ENCODE assay signal across 1 cellular context in genomic region chr16:566475-567361, GRCh38.
TF ChIP-seq lines count a peak whose summit lies in the region.

NHLRC4 (plus strand) TSS chr16:567005; CDS start chr16:568048, 1,043 bp downstream.

TF ChIP-seq in HEK293, 187 proteins besides CTCF, POLR2A, EP300 and RAD21 (continued from another document and continues in another):
- TF ChIP-seq ATF2 (tag by site-specific recombination; IDR thresholded peaks at IDR 0.05; ENCODE audit: low read depth) (no peak), ZNF654 (tag by site-specific recombination; IDR thresholded peaks at IDR 0.05; ENCODE audit: low read depth) (no peak), ZNF133 (tag by site-specific recombination; IDR thresholded peaks at IDR 0.05) (no peak), ZNF792 (tag by site-specific recombination; IDR thresholded peaks at IDR 0.05) (no peak), INSM2 (tag by site-specific recombination; IDR thresholded peaks at IDR 0.05) (no peak), ZNF23 (tag by site-specific recombination; IDR thresholded peaks at IDR 0.05; ENCODE audit: borderline replicate concordance) (no peak), ZNF302 (tag by site-specific recombination; IDR thresholded peaks at IDR 0.05; ENCODE audit: low read depth) (no peak), ZNF324 (tag by site-specific recombination; IDR thresholded peaks at IDR 0.05) (no peak), ZNF514 (tag by site-specific recombination; IDR thresholded peaks at IDR 0.05) (no peak), ZNF621 (tag by site-specific recombination; IDR thresholded peaks at IDR 0.05) (no peak), ZNF558 (tag by site-specific recombination; IDR thresholded peaks at IDR 0.05) (no peak), GFI1B (tag by site-specific recombination; IDR thresholded peaks at IDR 0.05) (no peak), PRDM4 (tag by site-specific recombination; IDR thresholded peaks at IDR 0.05) (no peak), ZNF639 (tag by site-specific recombination; IDR thresholded peaks at IDR 0.05) (no peak), ZNF624 (tag by site-specific recombination; IDR thresholded peaks at IDR 0.05) (no peak), ZFP69B (tag by site-specific recombination; IDR thresholded peaks at IDR 0.05) (peak; percentile 21; the same call in 1 of the 2 replicates), HOXA7 (CRISPR knock-in tag; IDR thresholded peaks at IDR 0.05; ENCODE audit: borderline replicate concordance) (no peak), ZNF704 (tag by site-specific recombination; IDR thresholded peaks at IDR 0.05) (no peak), ZNF76 (tag by site-specific recombination; IDR thresholded peaks at IDR 0.05; ENCODE audit: borderline replicate concordance, low read depth) (no peak), ZNF768 (tag by site-specific recombination; IDR thresholded peaks at IDR 0.05) (no peak), ZNF530 (tag by site-specific recombination; IDR thresholded peaks at IDR 0.05; ENCODE audit: low read depth) (no peak), ZNF248 (tag by site-specific recombination; IDR thresholded peaks at IDR 0.05) (no peak), YY2 (tag by site-specific recombination; IDR thresholded peaks at IDR 0.05) (no peak), ZNF501 (tag by site-specific recombination; IDR thresholded peaks at IDR 0.05) (no peak), ZFP3 (tag by site-specific recombination; IDR thresholded peaks at IDR 0.05; ENCODE audit: low read depth) (no peak), SCRT2 (tag by site-specific recombination; IDR thresholded peaks at IDR 0.05) (no peak), ZNF580 (tag by site-specific recombination; IDR thresholded peaks at IDR 0.05) (no peak), TCF7L2 (IDR thresholded peaks at IDR 0.05; ENCODE audit: borderline replicate concordance, low read depth, low read length) (no peak), ZNF146 (tag by site-specific recombination; IDR thresholded peaks at IDR 0.05) (no peak), ZNF548 (tag by site-specific recombination; IDR thresholded peaks at IDR 0.05) (no peak), ZNF830 (tag by site-specific recombination; IDR thresholded peaks at IDR 0.05; ENCODE audit: low read depth) (no peak), ZFP41 (tag by site-specific recombination; IDR thresholded peaks at IDR 0.05; ENCODE audit: borderline replicate concordance) (no peak), ZSCAN5A (tag by site-specific recombination; IDR thresholded peaks at IDR 0.05) (no peak), ZNF626 (tag by site-specific recombination; IDR thresholded peaks at IDR 0.05) (no peak), GLIS1 (tag by site-specific recombination; IDR thresholded peaks at IDR 0.05) (peak; percentile 74), ZSCAN18 (tag by site-specific recombination; IDR thresholded peaks at IDR 0.05) (no peak), ZNF404 (tag by site-specific recombination; IDR thresholded peaks at IDR 0.05) (no peak), SP7 (tag by site-specific recombination; IDR thresholded peaks at IDR 0.05) (no peak), ZNF623 (tag by site-specific recombination; IDR thresholded peaks at IDR 0.05) (no peak), ZNF473 (tag by site-specific recombination; IDR thresholded peaks at IDR 0.05) (no peak), ZNF391 (tag by site-specific recombination; IDR thresholded peaks at IDR 0.05; ENCODE audit: borderline replicate concordance, low read depth) (no peak), ZNF292 (tag by site-specific recombination; IDR thresholded peaks at IDR 0.05; ENCODE audit: borderline replicate concordance, low read depth) (no peak), ZNF132 (tag by site-specific recombination; IDR thresholded peaks at IDR 0.05; ENCODE audit: borderline replicate concordance) (no peak), ZNF701 (tag by site-specific recombination; IDR thresholded peaks at IDR 0.05) (no peak), ZSCAN30 (tag by site-specific recombination; IDR thresholded peaks at IDR 0.05) (no peak), ZNF18 (tag by site-specific recombination; IDR thresholded peaks at IDR 0.05) (no peak), OSR2 (tag by site-specific recombination; IDR thresholded peaks at IDR 0.05) (no peak), ZNF610 (tag by site-specific recombination; IDR thresholded peaks at IDR 0.05; ENCODE audit: borderline replicate concordance) (no peak), ZNF549 (tag by site-specific recombination; IDR thresholded peaks at IDR 0.05) (no peak), ZNF677 (tag by site-specific recombination; IDR thresholded peaks at IDR 0.05) (no peak), ZNF398 (tag by site-specific recombination; IDR thresholded peaks at IDR 0.05) (no peak), ZNF157 (tag by site-specific recombination; IDR thresholded peaks at IDR 0.05) (no peak), ZNF561 (tag by site-specific recombination; IDR thresholded peaks at IDR 0.05; ENCODE audit: borderline replicate concordance) (no peak; the same call in 1 of the 2 replicates)
